12 cellular contexts compared by ENCODE assay signal in the genomic region with DNA sequence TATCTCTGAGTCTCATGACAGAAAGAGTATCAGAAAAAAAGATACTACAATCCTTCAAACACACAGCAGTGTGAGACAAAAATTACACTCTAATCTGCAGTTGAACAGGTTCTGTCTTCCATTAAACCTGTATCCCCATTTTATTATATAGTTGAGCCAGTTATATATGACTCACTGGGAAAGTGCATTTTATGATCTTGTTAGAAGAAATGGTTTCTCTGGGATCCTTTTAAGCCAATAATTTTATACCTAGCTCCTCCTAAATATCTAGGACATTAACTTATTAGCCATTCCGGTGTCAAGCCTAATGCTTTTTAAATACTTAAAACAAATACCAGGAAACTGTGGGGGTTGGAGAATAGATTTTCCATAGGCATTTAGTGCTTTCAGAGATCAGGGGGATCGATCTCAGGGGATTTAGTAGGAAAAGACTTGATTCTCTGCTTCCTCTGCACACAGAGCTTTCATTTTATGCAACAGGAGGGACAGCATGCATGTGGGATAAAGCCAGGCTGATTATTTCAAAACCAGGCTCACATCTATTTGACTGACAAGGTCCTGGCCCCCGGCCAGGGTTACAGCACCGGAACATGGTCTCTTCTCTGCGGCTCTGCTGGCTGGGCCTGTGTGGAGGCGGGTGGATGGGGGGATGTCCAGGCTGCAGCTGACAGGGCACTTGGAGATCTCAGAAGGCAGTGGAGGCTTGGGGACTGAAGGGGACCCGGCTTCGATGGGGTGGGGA.
DNase-seq lines count a peak whose midpoint lies in the region; ATAC-seq and TF ChIP-seq lines count a peak whose summit lies in the region.
"Had no signal": no experiment of that assay in that cellular context is flagged by ENCODE, and none has a peak within 500 bp of the region (broad histone marks: within the 10 kb centered on the region; RNA-seq: fewer than 3 reads in every experiment).

No MANE protein-coding gene starts in this region.

- TF ChIP-seq EP300 in Ishikawa (IDR thresholded peaks at IDR 0.05; ENCODE audit: borderline replicate concordance) (no peak), gastroesophageal sphincter (IDR thresholded peaks at IDR 0.05) (no peak)

- intact Hi-C loops in psoas muscle (cut with DNase I): no loop called here

- TF ChIP-seq RAD21 in Ishikawa (IDR thresholded peaks at IDR 0.05; ENCODE audit: low read depth): no peak

- H3K36me3 ChIP-seq in gastroesophageal sphincter: no peaks in the 10 kb centered on the region
- no peaks in the 10 kb centered on the region for H3K36me3 ChIP-seq in psoas muscle (ENCODE audit: insufficient read depth in 1 of 2, low read depth in 1 of 2)
- H3K36me3 ChIP-seq in effector memory CD4-positive, alpha-beta T cell (ENCODE audit: control insufficient read depth, insufficient read depth, low read length): no peaks in the 10 kb centered on the region
- H3K36me3 ChIP-seq: uterus had no signal

- H3K4me3 ChIP-seq in gastroesophageal sphincter (no peak overlapping the region), psoas muscle (no peak overlapping the region)
- no peak overlapping the region for H3K4me3 ChIP-seq in effector memory CD4-positive, alpha-beta T cell (ENCODE audit: insufficient read depth, low read depth, low read length, poor library complexity, severe bottlenecking)
- H3K4me3 ChIP-seq: uterus had no signal

- no peak for TF ChIP-seq POLR2A in gastroesophageal sphincter (IDR thresholded peaks at IDR 0.05)

- H3K27ac ChIP-seq in gastroesophageal sphincter (no peak overlapping the region), psoas muscle (no peak overlapping the region)
- no peak overlapping the region for H3K27ac ChIP-seq in effector memory CD4-positive, alpha-beta T cell (ENCODE audit: insufficient read depth, low read length, poor library complexity, severe bottlenecking)
- H3K27ac ChIP-seq: uterus had no signal

- H3K27me3 ChIP-seq in gastroesophageal sphincter (peaks cover 3% of the 10 kb centered on the region), psoas muscle (ENCODE audit: insufficient read depth in 3 of 3, low read length in 2 of 3) (peaks cover 0 to 3% (median 0%) of the 10 kb centered on the region in 3 donors)
- no peaks in the 10 kb centered on the region for H3K27me3 ChIP-seq in effector memory CD4-positive, alpha-beta T cell (replicated peaks; ENCODE audit: control insufficient read depth, insufficient read depth, low read length, poor library complexity, severe bottlenecking)
- H3K27me3 ChIP-seq: uterus had no signal

- 33 to 35% methylated on average over 4 to 5 of the region's 8 CpGs for WGBS in gastroesophageal sphincter (ENCODE audit: low coverage in 1 of 2), 2 donors
- WGBS in psoas muscle, 3 donors: 6 to 19% (median 15%) methylated on average over 8 of the region's 8 CpGs

- ATAC-seq in gastroesophageal sphincter (peak; percentile 37), psoas muscle (peak in 3 of 4 donors; percentile 37 to 65 (median 64)), GM18502 (IDR thresholded peaks at IDR 0.05; ENCODE audit: poor library complexity, unreplicated experiment) (no peak)
- ATAC-seq: activated CD4-positive, CD25-positive, alpha-beta regulatory T cell treated with anti-CD3 and anti-CD28 coated beads, Interleukin-2, amount 50 U/mL, for 24 hours had no signal

- TF ChIP-seq CTCF in gastroesophageal sphincter (IDR thresholded peaks at IDR 0.05): no peak
- TF ChIP-seq CTCF in psoas muscle (IDR thresholded peaks at IDR 0.05): no peak

- DNase-seq in OCI-M1 (lab: John Stamatoyannopoulos, UW): peak; percentile 80
- DNase-seq in psoas muscle: peak; percentile 56 to 85
- no peak for DNase-seq in effector memory CD4-positive, alpha-beta T cell
- DNase-seq in stimulated activated CD4-positive, alpha-beta T cell treated with anti-CD3 and anti-CD28 coated beads, Interleukin-4, amount 100 ng/mL, for 4 hours: no peak
- no peak for DNase-seq in COLO668 (lab: John Stamatoyannopoulos, UW; ENCODE audit: unreplicated experiment)
- DNase-seq: foreskin fibroblast, SIG-M5 had no signal

- peaks cover 0 to 28% (median 0%) of the 10 kb centered on the region in 3 donors for H3K4me1 ChIP-seq in gastroesophageal sphincter
- no peaks in the 10 kb centered on the region for H3K4me1 ChIP-seq in psoas muscle
- H3K4me1 ChIP-seq in effector memory CD4-positive, alpha-beta T cell (ENCODE audit: control insufficient read depth, insufficient read depth, low read length, poor library complexity, severe bottlenecking): no peaks in the 10 kb centered on the region

- H3K9me3 ChIP-seq in gastroesophageal sphincter (no peaks in the 10 kb centered on the region), psoas muscle (no peaks in the 10 kb centered on the region)
- H3K9me3 ChIP-seq in effector memory CD4-positive, alpha-beta T cell (ENCODE audit: control insufficient read depth, low read length): no peaks in the 10 kb centered on the region
- H3K9me3 ChIP-seq: uterus had no signal

TF ChIP-seq in Ishikawa, 13 proteins besides CTCF, POLR2A, EP300 and RAD21:
- TF ChIP-seq NFIC (IDR thresholded peaks at IDR 0.05): 0 out of 2 replicates have a peak, but pooled peaks have one; percentile 20
- TF ChIP-seq, protein P1, sequence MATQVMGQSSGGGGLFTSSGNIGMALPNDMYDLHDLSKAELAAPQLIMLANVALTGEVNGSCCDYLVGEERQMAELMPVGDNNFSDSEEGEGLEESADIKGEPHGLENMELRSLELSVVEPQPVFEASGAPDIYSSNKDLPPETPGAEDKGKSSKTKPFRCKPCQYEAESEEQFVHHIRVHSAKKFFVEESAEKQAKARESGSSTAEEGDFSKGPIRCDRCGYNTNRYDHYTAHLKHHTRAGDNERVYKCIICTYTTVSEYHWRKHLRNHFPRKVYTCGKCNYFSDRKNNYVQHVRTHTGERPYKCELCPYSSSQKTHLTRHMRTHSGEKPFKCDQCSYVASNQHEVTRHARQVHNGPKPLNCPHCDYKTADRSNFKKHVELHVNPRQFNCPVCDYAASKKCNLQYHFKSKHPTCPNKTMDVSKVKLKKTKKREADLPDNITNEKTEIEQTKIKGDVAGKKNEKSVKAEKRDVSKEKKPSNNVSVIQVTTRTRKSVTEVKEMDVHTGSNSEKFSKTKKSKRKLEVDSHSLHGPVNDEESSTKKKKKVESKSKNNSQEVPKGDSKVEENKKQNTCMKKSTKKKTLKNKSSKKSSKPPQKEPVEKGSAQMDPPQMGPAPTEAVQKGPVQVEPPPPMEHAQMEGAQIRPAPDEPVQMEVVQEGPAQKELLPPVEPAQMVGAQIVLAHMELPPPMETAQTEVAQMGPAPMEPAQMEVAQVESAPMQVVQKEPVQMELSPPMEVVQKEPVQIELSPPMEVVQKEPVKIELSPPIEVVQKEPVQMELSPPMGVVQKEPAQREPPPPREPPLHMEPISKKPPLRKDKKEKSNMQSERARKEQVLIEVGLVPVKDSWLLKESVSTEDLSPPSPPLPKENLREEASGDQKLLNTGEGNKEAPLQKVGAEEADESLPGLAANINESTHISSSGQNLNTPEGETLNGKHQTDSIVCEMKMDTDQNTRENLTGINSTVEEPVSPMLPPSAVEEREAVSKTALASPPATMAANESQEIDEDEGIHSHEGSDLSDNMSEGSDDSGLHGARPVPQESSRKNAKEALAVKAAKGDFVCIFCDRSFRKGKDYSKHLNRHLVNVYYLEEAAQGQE (IDR thresholded peaks at IDR 0.05; ENCODE audit: low read depth): no peak

Comparison
In these comparisons a context has a peak if more than half of its experiments do, and no peak if none do; other contexts are left out.
1. DNase-seq: peak in OCI-M1 (single experiment) and psoas muscle (2 of 2); none in effector memory CD4-positive, alpha-beta T cell (0 of 3), stimulated activated CD4-positive, alpha-beta T cell treated with anti-CD3 and anti-CD28 coated beads, Interleukin-4, amount 100 ng/mL, for 4 hours (0 of 2) and COLO668 (single experiment).